ENCODE assay signal across 8 cellular contexts in the genomic region with DNA sequence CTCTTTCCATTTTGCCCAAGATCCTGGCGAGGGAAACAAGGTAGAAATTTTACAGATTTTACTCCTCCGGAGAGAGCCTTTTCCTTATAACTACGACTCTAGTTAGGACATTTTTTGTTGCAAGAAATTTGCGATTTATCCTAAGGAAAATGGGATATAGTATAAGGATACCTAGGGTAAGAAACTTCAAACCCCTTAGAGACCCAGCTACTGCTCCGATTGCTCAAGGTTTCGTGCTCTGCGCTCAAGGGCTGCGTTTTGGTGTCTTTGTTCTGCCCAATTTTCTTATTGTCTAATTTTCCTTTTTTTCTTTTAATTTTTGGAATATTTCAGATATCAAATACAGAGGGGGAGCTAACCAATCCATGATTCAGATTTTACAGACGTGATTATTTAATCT. TPM values are rescaled to one million over a fixed set of nuclear protein-coding genes. Genes with fewer than 3 reads are reported as not detected.
DNase-seq lines count a peak whose midpoint lies in the region; ATAC-seq and TF ChIP-seq lines count a peak whose summit lies in the region.

No MANE protein-coding gene starts in this region.

- peaks cover 25% of the 10 kb centered on the region for H3K4me1 Mint-ChIP-seq in Calu3 (ENCODE audit: low read depth, unreplicated experiment)

- TF ChIP-seq CTCF in Calu3 (IDR thresholded peaks at IDR 0.05; ENCODE audit: unreplicated experiment) (no peak), NB4 (IDR thresholded peaks at IDR 0.05; ENCODE audit: low read depth, low read length) (no peak), neutrophil (IDR thresholded peaks at IDR 0.05) (no peak)

- peaks cover 34% of the 10 kb centered on the region for H3K36me3 Mint-ChIP-seq in Calu3 (ENCODE audit: insufficient read depth, unreplicated experiment)

- H3K4me3 ChIP-seq in NB4 (ENCODE audit: low read depth, low read length): peak overlapping the region; percentile 88
- peak overlapping the region; percentile 97 to 99 for H3K4me3 ChIP-seq in duodenal mucosa (ENCODE audit: low read depth in 1 of 2, low read length in 2 of 2)
- peak overlapping the region; percentile 80 to 99 for H3K4me3 ChIP-seq in neutrophil (ENCODE audit: low read depth in 1 of 2, low read length in 1 of 2)

- H3K9me3 Mint-ChIP-seq in Calu3 (ENCODE audit: low read depth, unreplicated experiment): no peaks in the 10 kb centered on the region

- intact Hi-C loops in Calu3 (cut with micrococcal nuclease; ENCODE audit: unreplicated experiment): loop anchor here (1.0 kb wide), 1 partner anchor 13 kb away; no protein-coding TSS in a partner anchor

- no peak for ATAC-seq in GM21423 (IDR thresholded peaks at IDR 0.05; ENCODE audit: unreplicated experiment)
- no peak for ATAC-seq in HG03378 (IDR thresholded peaks at IDR 0.05; ENCODE audit: unreplicated experiment)

- H3K9me3 ChIP-seq in duodenal mucosa (ENCODE audit: control insufficient read depth in 1 of 2, low read length in 2 of 2) (no peaks in the 10 kb centered on the region), neutrophil (no peaks in the 10 kb centered on the region)

- no peak for DNase-seq in Calu3
- DNase-seq in NB4 (ENCODE audit: low read depth): peak; percentile 20
- DNase-seq in occipital lobe (lab: John Stamatoyannopoulos, UW): no peak
- no peak for DNase-seq in cerebellar nuclear complex (lab: John Stamatoyannopoulos, UW)

- CTCF ChIA-PET in Calu3 (lab: Charles Lee): no interaction called here

- no peaks in the 10 kb centered on the region for H3K36me3 ChIP-seq in duodenal mucosa (ENCODE audit: control insufficient read depth in 1 of 2, insufficient read depth in 2 of 2, low read length in 2 of 2)
- no peaks in the 10 kb centered on the region for H3K36me3 ChIP-seq in neutrophil

- peaks cover 16 to 20% of the 10 kb centered on the region in 2 donors for H3K4me1 ChIP-seq in duodenal mucosa (ENCODE audit: control insufficient read depth in 1 of 2, insufficient read depth in 2 of 2, low read length in 2 of 2)
- H3K4me1 ChIP-seq in neutrophil (ENCODE audit: control insufficient read depth in 1 of 2, insufficient read depth in 1 of 2, low read depth in 1 of 2, low read length in 1 of 2): peaks cover 15 to 21% of the 10 kb centered on the region in 2 experiments

- H3K27me3 Mint-ChIP-seq in Calu3 (ENCODE audit: unreplicated experiment): no peaks in the 10 kb centered on the region

- no peaks in the 10 kb centered on the region for H3K27me3 ChIP-seq in duodenal mucosa (ENCODE audit: control insufficient read depth in 1 of 2, insufficient read depth in 2 of 2, low read length in 2 of 2)
- no peaks in the 10 kb centered on the region for H3K27me3 ChIP-seq in neutrophil

- peak overlapping the region; percentile 96 for H3K4me3 Mint-ChIP-seq in Calu3 (ENCODE audit: low read depth, unreplicated experiment)

- TF ChIP-seq POLR2A in NB4 (IDR thresholded peaks at IDR 0.05; ENCODE audit: extremely low read depth, insufficient read length): no peak

- peak overlapping the region; percentile 93 to 98 for H3K9ac ChIP-seq in duodenal mucosa (ENCODE audit: low read depth in 1 of 2, low read length in 2 of 2)

- H3K27ac ChIP-seq in duodenal mucosa (ENCODE audit: low read depth, low read length) (no peak overlapping the region), neutrophil (no peak overlapping the region)

- no TSS peak for BruUV-seq in Calu3 (replicated peaks; lab: Mats Ljungman, UMichigan)

- no peak overlapping the region for H3K27ac Mint-ChIP-seq in Calu3 (ENCODE audit: unreplicated experiment)

RNA-seq across cellular contexts. Expression of gene TTC3, which starts 1.5 kb away (rescaled TPM):
- 66.2 and 68.0 TPM in 2 replicates for total RNA-seq in Calu3 (2022)
- total RNA-seq in occipital lobe: 956 TPM

RNA-seq across cellular contexts. Expression of gene PIGP, which starts 1.7 kb away (rescaled TPM):
- 18.7 and 20.4 TPM in 2 replicates for total RNA-seq in Calu3 (2022)
- total RNA-seq in occipital lobe: 7.6 TPM

Comparison
In these comparisons a context has a peak if more than half of its experiments do, and no peak if none do; other contexts are left out.
1. RNA of gene TTC3, which starts 1.5 kb away (total RNA-seq): 956 TPM in occipital lobe (single experiment); 66.2 to 68.0 TPM in Calu3; every median in the first group is over 10 times any median in the second.
2. Peak in every context shown above with its lines, with median percentiles within 50 percentile points of each other: H3K4me3 ChIP-seq.